ENCODE assay signal across 2 cellular contexts in genomic region chr22:44850946-44851345, GRCh38.
TF ChIP-seq lines count a peak whose summit lies in the region.

No MANE protein-coding gene starts in this region.

TF ChIP-seq in SK-N-SH treated with all-trans-retinoic acid at 6 μM for 48 hours, 23 proteins besides CTCF, POLR2A, EP300 and RAD21 (continued from another document):
- TF ChIP-seq CREB5 (CRISPR knock-in tag; IDR thresholded peaks at IDR 0.05; ENCODE audit: low read depth) (no peak), SNAI2 (CRISPR knock-in tag; IDR thresholded peaks at IDR 0.05) (no peak), GLIS3 (CRISPR knock-in tag; IDR thresholded peaks at IDR 0.05) (no peak), ARNTL (CRISPR knock-in tag; IDR thresholded peaks at IDR 0.05; ENCODE audit: borderline replicate concordance, low read depth) (no peak), CSDC2 (CRISPR knock-in tag; IDR thresholded peaks at IDR 0.05) (no peak)

TF ChIP-seq in WTC11, 78 proteins besides CTCF, POLR2A, EP300 and RAD21 (continued from another document):
- TF ChIP-seq HMGXB4 (CRISPR knock-in tag; IDR thresholded peaks at IDR 0.05) (no peak), FOXK1 (CRISPR knock-in tag; IDR thresholded peaks at IDR 0.05) (no peak), ZNF138 (CRISPR knock-in tag; conservative IDR thresholded peaks at IDR 0.05) (no peak), IRF1 (CRISPR knock-in tag; IDR thresholded peaks at IDR 0.05) (no peak), E2F5 (CRISPR knock-in tag; IDR thresholded peaks at IDR 0.05) (no peak), OVOL2 (CRISPR knock-in tag; IDR thresholded peaks at IDR 0.05; ENCODE audit: borderline replicate concordance) (no peak)
- TF ChIP-seq, protein P1, sequence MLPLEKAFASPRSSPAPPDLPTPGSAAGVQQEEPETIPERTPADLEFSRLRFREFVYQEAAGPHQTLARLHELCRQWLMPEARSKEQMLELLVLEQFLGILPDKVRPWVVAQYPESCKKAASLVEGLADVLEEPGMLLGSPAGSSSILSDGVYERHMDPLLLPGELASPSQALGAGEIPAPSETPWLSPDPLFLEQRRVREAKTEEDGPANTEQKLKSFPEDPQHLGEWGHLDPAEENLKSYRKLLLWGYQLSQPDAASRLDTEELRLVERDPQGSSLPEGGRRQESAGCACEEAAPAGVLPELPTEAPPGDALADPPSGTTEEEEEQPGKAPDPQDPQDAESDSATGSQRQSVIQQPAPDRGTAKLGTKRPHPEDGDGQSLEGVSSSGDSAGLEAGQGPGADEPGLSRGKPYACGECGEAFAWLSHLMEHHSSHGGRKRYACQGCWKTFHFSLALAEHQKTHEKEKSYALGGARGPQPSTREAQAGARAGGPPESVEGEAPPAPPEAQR (CRISPR knock-in tag; IDR thresholded peaks at IDR 0.05): no peak
- TF ChIP-seq, protein P2, sequence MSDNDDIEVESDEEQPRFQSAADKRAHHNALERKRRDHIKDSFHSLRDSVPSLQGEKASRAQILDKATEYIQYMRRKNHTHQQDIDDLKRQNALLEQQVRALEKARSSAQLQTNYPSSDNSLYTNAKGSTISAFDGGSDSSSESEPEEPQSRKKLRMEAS (CRISPR knock-in tag; IDR thresholded peaks at IDR 0.05): no peak
